In genomic region chr17:27466376-27466747, GRCh38 we compare ENCODE assay signal across 8 cellular contexts. TPM values are rescaled to one million over a fixed set of nuclear protein-coding genes. Genes with fewer than 3 reads are reported as not detected.
DNase-seq lines count a peak whose midpoint lies in the region; ATAC-seq and TF ChIP-seq lines count a peak whose summit lies in the region.
"Had no signal": no experiment of that assay in that cellular context is flagged by ENCODE, and none has a peak within 500 bp of the region (broad histone marks: within the 10 kb centered on the region; RNA-seq: fewer than 3 reads in every experiment).

No MANE protein-coding gene starts in this region.

- no peaks in the 10 kb centered on the region for H3K9me3 Mint-ChIP-seq in WTC11
- no peaks in the 10 kb centered on the region for H3K9me3 Mint-ChIP-seq in nephron

- H3K4me1 ChIP-seq in stomach, result peaks cover 0 to 35% (median 14%) of the 10 kb centered on the region in 4 donors

- peak overlapping the region in 1 of 5 donors; percentile 41 for H3K27ac ChIP-seq in stomach

- no peaks in the 10 kb centered on the region for H3K27me3 ChIP-seq in stomach

- H3K36me3 Mint-ChIP-seq in WTC11, result no peaks in the 10 kb centered on the region; the same call in 1 of the 2 replicates
- no peaks in the 10 kb centered on the region for H3K36me3 Mint-ChIP-seq in nephron (ENCODE audit: low read depth)

- H3K4me3 Mint-ChIP-seq in WTC11, result peak overlapping the region; percentile 7; the same call in 1 of the 2 replicates
- H3K4me3 Mint-ChIP-seq in nephron, result no peak overlapping the region

- TF ChIP-seq EP300 in stomach (IDR thresholded peaks at IDR 0.05), result no peak

- H3K27ac Mint-ChIP-seq in WTC11 (peak overlapping the region; percentile 94), nephron (peak overlapping the region in 2 of 3 experiments; percentile 3 to 14)

- no peaks in the 10 kb centered on the region for H3K9me3 ChIP-seq in stomach

- H3K27me3 Mint-ChIP-seq in WTC11 (ENCODE audit: low read depth) (no peaks in the 10 kb centered on the region; the same call in 1 of the 2 replicates), nephron (ENCODE audit: low read depth) (peaks cover 3% of the 10 kb centered on the region)

- CTCF ChIA-PET in WTC11 (lab: Charles Lee), result interaction anchor here (0.8 to 2.6 kb wide), 10 partner anchors 9 to 230 kb away, joined by 3 to 15 read pairs (median 4); no protein-coding TSS in a partner anchor

- H3K4me3 ChIP-seq in stomach, result peak overlapping the region in 1 of 4 donors; percentile 1

- H3K36me3 ChIP-seq in stomach, result no peaks in the 10 kb centered on the region

- POLR2A ChIA-PET in WTC11 (lab: Charles Lee), result interaction anchor here (1.0 kb wide), 1 partner anchor 11 kb away, joined by 5 read pairs; no protein-coding TSS in a partner anchor

- ATAC-seq in GM19023 (IDR thresholded peaks at IDR 0.05; ENCODE audit: unreplicated experiment), result peak; percentile 8
- peak; percentile 28 for ATAC-seq in HG02884 (IDR thresholded peaks at IDR 0.05; ENCODE audit: unreplicated experiment)
- ATAC-seq in WTC11, result peak; percentile 71

- H3K4me1 Mint-ChIP-seq in WTC11, result peaks cover 83% of the 10 kb centered on the region
- peaks cover 23% of the 10 kb centered on the region for H3K4me1 Mint-ChIP-seq in nephron

- TF ChIP-seq POLR2A in stomach (IDR thresholded peaks at IDR 0.05), result no peak

- TF ChIP-seq CTCF in WTC11 (IDR thresholded peaks at IDR 0.05), result no peak
- TF ChIP-seq CTCF in nephron (IDR thresholded peaks at IDR 0.05; ENCODE audit: unreplicated experiment in 3 of 3), result no peak
- no peak for TF ChIP-seq CTCF in stomach (IDR thresholded peaks at IDR 0.05)

- intact Hi-C loops in stomach (cut with DNase I; ENCODE audit: low total_unique reads), result no loop called here

- 48 to 71% (median 59%) methylated on average over 3 of the region's 3 CpGs for WGBS in stomach, 5 donors

- DNase-seq in WTC11 (ENCODE audit: low spot score) (no peak), NCI-H1105 treated with DMSO at 0.1 percent for 48 hours (lab: John Stamatoyannopoulos, UW) (no peak), stomach (no peak), NCI-H2171 treated with DMSO at 0.1 percent for 48 hours (lab: John Stamatoyannopoulos, UW) (no peak)
- DNase-seq: NCI-H1930 had no signal

TF ChIP-seq in WTC11, 78 proteins besides CTCF, POLR2A, EP300 and RAD21:
- TF ChIP-seq ZNF263 (CRISPR knock-in tag; IDR thresholded peaks at IDR 0.05; ENCODE audit: low read depth) (no peak), ZNF281 (CRISPR knock-in tag; IDR thresholded peaks at IDR 0.05) (no peak), NR2C2 (CRISPR knock-in tag; IDR thresholded peaks at IDR 0.05) (no peak), FOXK1 (CRISPR knock-in tag; IDR thresholded peaks at IDR 0.05) (no peak)
- TF ChIP-seq, protein P1, sequence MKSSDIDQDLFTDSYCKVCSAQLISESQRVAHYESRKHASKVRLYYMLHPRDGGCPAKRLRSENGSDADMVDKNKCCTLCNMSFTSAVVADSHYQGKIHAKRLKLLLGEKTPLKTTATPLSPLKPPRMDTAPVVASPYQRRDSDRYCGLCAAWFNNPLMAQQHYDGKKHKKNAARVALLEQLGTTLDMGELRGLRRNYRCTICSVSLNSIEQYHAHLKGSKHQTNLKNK (CRISPR knock-in tag; IDR thresholded peaks at IDR 0.05), result no peak
- TF ChIP-seq, protein P2, sequence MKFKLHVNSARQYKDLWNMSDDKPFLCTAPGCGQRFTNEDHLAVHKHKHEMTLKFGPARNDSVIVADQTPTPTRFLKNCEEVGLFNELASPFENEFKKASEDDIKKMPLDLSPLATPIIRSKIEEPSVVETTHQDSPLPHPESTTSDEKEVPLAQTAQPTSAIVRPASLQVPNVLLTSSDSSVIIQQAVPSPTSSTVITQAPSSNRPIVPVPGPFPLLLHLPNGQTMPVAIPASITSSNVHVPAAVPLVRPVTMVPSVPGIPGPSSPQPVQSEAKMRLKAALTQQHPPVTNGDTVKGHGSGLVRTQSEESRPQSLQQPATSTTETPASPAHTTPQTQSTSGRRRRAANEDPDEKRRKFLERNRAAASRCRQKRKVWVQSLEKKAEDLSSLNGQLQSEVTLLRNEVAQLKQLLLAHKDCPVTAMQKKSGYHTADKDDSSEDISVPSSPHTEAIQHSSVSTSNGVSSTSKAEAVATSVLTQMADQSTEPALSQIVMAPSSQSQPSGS (CRISPR knock-in tag; IDR thresholded peaks at IDR 0.05; ENCODE audit: borderline replicate concordance, low read depth), result no peak
- TF ChIP-seq, protein P3, sequence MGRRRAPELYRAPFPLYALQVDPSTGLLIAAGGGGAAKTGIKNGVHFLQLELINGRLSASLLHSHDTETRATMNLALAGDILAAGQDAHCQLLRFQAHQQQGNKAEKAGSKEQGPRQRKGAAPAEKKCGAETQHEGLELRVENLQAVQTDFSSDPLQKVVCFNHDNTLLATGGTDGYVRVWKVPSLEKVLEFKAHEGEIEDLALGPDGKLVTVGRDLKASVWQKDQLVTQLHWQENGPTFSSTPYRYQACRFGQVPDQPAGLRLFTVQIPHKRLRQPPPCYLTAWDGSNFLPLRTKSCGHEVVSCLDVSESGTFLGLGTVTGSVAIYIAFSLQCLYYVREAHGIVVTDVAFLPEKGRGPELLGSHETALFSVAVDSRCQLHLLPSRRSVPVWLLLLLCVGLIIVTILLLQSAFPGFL (CRISPR knock-in tag; IDR thresholded peaks at IDR 0.05; ENCODE audit: borderline replicate concordance), result no peak

RNA-seq across cellular contexts. Expression of gene KSR1, which starts 10.1 kb away (rescaled TPM):
- 38.0 to 45.5 TPM (median 39.7 TPM) in 3 replicates for total RNA-seq in WTC11 (2021)
- 10 to 100 TPM in 3 of 5 donors, 1 to 10 TPM in 2; 2.7 to 32.1 (median 15.1) TPM for total RNA-seq in stomach
- 10 to 100 TPM; 11.6 to 21.2 (median 12.1) TPM for polyA plus RNA-seq in stomach

Comparison
In these comparisons a context has a peak if more than half of its experiments do, and no peak if none do; other contexts are left out.
1. ATAC-seq: peak in every context shown above with its lines; median percentile 71 in WTC11; 28 in HG02884; 8 in GM19023.